ENCODE assay signal across 1 cellular context in the genomic region with DNA sequence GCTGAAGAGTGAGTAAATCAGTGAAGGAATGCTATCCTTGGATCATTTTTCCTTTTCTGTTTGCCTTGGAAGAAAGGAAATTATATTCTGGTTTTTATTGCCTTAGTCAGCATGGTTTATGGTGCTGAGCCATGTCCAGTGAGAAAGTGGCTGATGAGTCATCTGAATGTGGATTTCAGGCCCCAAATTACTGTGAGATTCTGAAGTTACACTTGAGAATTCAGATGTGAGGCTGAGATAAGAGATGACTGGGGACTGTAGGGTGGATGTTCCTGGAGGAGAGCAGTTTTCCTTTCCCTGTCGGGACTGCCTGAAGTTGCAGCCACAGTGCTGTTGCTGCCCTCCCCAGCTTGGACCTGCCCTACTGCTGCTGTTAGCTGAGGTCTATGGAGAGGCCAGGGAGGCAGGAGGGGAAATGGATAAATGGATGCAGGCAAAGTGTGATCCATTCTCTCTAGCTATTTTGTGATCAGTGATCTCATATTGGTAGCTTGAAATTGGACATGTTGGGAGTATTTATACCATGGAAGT.
TF ChIP-seq lines count a peak whose summit lies in the region.

No MANE protein-coding gene starts in this region.

TF ChIP-seq in GM12878, 131 proteins besides CTCF, POLR2A, EP300 and RAD21 (continued from another document):
- no peak for TF ChIP-seq KAT2A (conservative IDR thresholded peaks at IDR 0.05; ENCODE audit: control insufficient read depth, low read depth, low read length)
TF ChIP-seq in GM12878: peak in this region for 4.
